10 cellular contexts compared by ENCODE assay signal in genomic region chr4:6198768-6199343, GRCh38. TPM values are rescaled to one million over a fixed set of nuclear protein-coding genes. Genes with fewer than 3 reads are reported as not detected.
A peak's percentile ranks its signal among the peaks of the same experiment; 100 is the strongest.
DNase-seq lines count a peak whose midpoint lies in the region; ATAC-seq and TF ChIP-seq lines count a peak whose summit lies in the region.
"Had no signal": no experiment of that assay in that cellular context is flagged by ENCODE, and none has a peak within 500 bp of the region (broad histone marks: within the 10 kb centered on the region; RNA-seq: fewer than 3 reads in every experiment).

No MANE protein-coding gene starts in this region.

- DNase-seq in NCI-H2196 (lab: John Stamatoyannopoulos, UW; ENCODE audit: unreplicated experiment) (peak; percentile 15), NCI-H2196 treated with DMSO at 0.1 percent for 48 hours (lab: John Stamatoyannopoulos, UW; ENCODE audit: unreplicated experiment) (no peak), WERI-Rb-1 (peak; percentile 66), fibroblast of the aortic adventitia (ENCODE audit: low read depth) (peak; percentile 6), KBM-7 (no peak)
- peak; percentile 24 for DNase-seq in stimulated activated CD8-positive, alpha-beta memory T cell treated with anti-CD3 and anti-CD28 coated beads, Interleukin-4, amount 100 ng/mL, for 24 hours (ENCODE audit: low read depth)

- H3K9me3 ChIP-seq in WERI-Rb-1 (ENCODE audit: severe bottlenecking), result no peaks in the 10 kb centered on the region

- H3K4me3 ChIP-seq in WERI-Rb-1 (ENCODE audit: low read depth, low read length) (no peak overlapping the region), fibroblast of the aortic adventitia (ENCODE audit: low read depth, low read length) (no peak overlapping the region)

- H3K27me3 ChIP-seq in WERI-Rb-1 (ENCODE audit: insufficient read depth, low read depth, severe bottlenecking), result no peaks in the 10 kb centered on the region

- in situ Hi-C loops in KBM-7 (cut with MboI; ENCODE audit: low pct_unique_long_range_greater_than_20kb, low sequenced_read_pairs), result no loop called here

- H3K36me3 ChIP-seq in WERI-Rb-1, result no peaks in the 10 kb centered on the region

- TF ChIP-seq CTCF in WERI-Rb-1 (IDR thresholded peaks at IDR 0.05; ENCODE audit: low read depth, low read length), result 0 out of 2 replicates have a peak, but pooled peaks have one; percentile 22
- no peak for TF ChIP-seq CTCF in fibroblast of the aortic adventitia (IDR thresholded peaks at IDR 0.05; ENCODE audit: insufficient read depth, low read length)

- no peak overlapping the region for H3K27ac ChIP-seq in WERI-Rb-1
- H3K27ac ChIP-seq: KMS-11 had no signal

- ATAC-seq in GM18870 (IDR thresholded peaks at IDR 0.05; ENCODE audit: unreplicated experiment) (no peak), GM21367 (IDR thresholded peaks at IDR 0.05; ENCODE audit: unreplicated experiment) (no peak)

RNA-seq across cellular contexts. Expression of gene JAKMIP1, which starts 1.5 kb away (rescaled TPM):
- total RNA-seq in fibroblast of the aortic adventitia (ENCODE audit: low replicate concordance), result not detected in 2 replicates
- total RNA-seq: pulmonary artery endothelial cell had no signal

Comparison
In these comparisons a context has a peak if more than half of its experiments do, and no peak if none do; other contexts are left out.
1. DNase-seq: peak in NCI-H2196 (single experiment), WERI-Rb-1 (single experiment), fibroblast of the aortic adventitia (single experiment) and stimulated activated CD8-positive, alpha-beta memory T cell treated with anti-CD3 and anti-CD28 coated beads, Interleukin-4, amount 100 ng/mL, for 24 hours (single experiment); none in NCI-H2196 treated with DMSO at 0.1 percent for 48 hours (single experiment) and KBM-7 (single experiment).